Comparison of ENCODE assay signal across 30 cellular contexts in genomic region chr1:151455231-151455630, GRCh38. TPM values are rescaled to one million over a fixed set of nuclear protein-coding genes. Genes with fewer than 3 reads are reported as not detected.
DNase-seq lines count a peak whose midpoint lies in the region; ATAC-seq and TF ChIP-seq lines count a peak whose summit lies in the region.
"Had no signal": no experiment of that assay in that cellular context is flagged by ENCODE, and none has a peak within 500 bp of the region (broad histone marks: within the 10 kb centered on the region; RNA-seq: fewer than 3 reads in every experiment).

No MANE protein-coding gene starts in this region.

- no peaks in the 10 kb centered on the region for H3K27me3 ChIP-seq in parathyroid adenoma (ENCODE audit: control insufficient read depth, insufficient read depth, low read length)
- no peaks in the 10 kb centered on the region for H3K27me3 ChIP-seq in testis
- H3K27me3 ChIP-seq: body of pancreas, ovary, thyroid gland had no signal

- CTCF ChIA-PET in activated CD4-positive, alpha-beta T cell treated with anti-CD3 and anti-CD28 coated beads for 36 hours (lab: Charles Lee) = interaction anchor here (1.0 to 1.1 kb wide), 2 partner anchors 11 to 20 kb away, joined by 3 to 5 read pairs; no protein-coding TSS in a partner anchor
- CTCF ChIA-PET in HEK293 (lab: Yijun Ruan, JAX) = interaction anchor here (0.6 to 2.9 kb wide), 2 partner anchors 11 to 239 kb away, joined by 3 to 8 read pairs; no protein-coding TSS in a partner anchor
- CTCF ChIA-PET in activated CD8-positive, alpha-beta T cell treated with anti-CD3 and anti-CD28 coated beads for 36 hours (lab: Charles Lee) = interaction anchor here (0.9 to 3.3 kb wide), 4 partner anchors 11 to 279 kb away, joined by 3 to 20 read pairs (median 5); no protein-coding TSS in a partner anchor

- H3K27ac Mint-ChIP-seq in activated CD4-positive, alpha-beta T cell treated with anti-CD3 and anti-CD28 coated beads for 36 hours = peak overlapping the region; percentile 43
- peak overlapping the region; percentile 94 for H3K27ac Mint-ChIP-seq in chondrocyte (ENCODE audit: unreplicated experiment)
- no peak overlapping the region for H3K27ac Mint-ChIP-seq in activated CD8-positive, alpha-beta T cell treated with anti-CD3 and anti-CD28 coated beads for 36 hours
- H3K27ac Mint-ChIP-seq: activated naive CD8-positive, alpha-beta T cell treated with anti-CD3 and anti-CD28 coated beads, Interleukin-2, amount 50 U/mL, for 24 hours; activated T-helper 2 cell treated with anti-CD3 and anti-CD28 coated beads, Interferon-gamma antibody, Interleukin-2, Interleukin-4, amounts not matched to agents 10 μg/mL and 5 μg/mL and 100 μg/mL, durations not matched to agents 14 hours and 24 hours and 36 hours; T-helper 2 cell treated with Interferon-gamma antibody and Interleukin-4, amounts not matched to agents 5 μg/mL and 100 μg/mL, for 36 hours had no signal

- no peaks in the 10 kb centered on the region for H3K9me3 Mint-ChIP-seq in activated CD4-positive, alpha-beta T cell treated with anti-CD3 and anti-CD28 coated beads for 36 hours (ENCODE audit: low read depth)
- no peaks in the 10 kb centered on the region for H3K9me3 Mint-ChIP-seq in chondrocyte (ENCODE audit: low read depth)
- no peaks in the 10 kb centered on the region for H3K9me3 Mint-ChIP-seq in activated CD8-positive, alpha-beta T cell treated with anti-CD3 and anti-CD28 coated beads for 36 hours
- H3K9me3 Mint-ChIP-seq: activated naive CD8-positive, alpha-beta T cell treated with anti-CD3 and anti-CD28 coated beads, Interleukin-2, amount 50 U/mL, for 24 hours; activated T-helper 2 cell treated with anti-CD3 and anti-CD28 coated beads, Interferon-gamma antibody, Interleukin-2, Interleukin-4, amounts not matched to agents 10 μg/mL and 5 μg/mL and 100 μg/mL, durations not matched to agents 14 hours and 24 hours and 36 hours; naive B cell; T-helper 2 cell treated with Interferon-gamma antibody and Interleukin-4, amounts not matched to agents 5 μg/mL and 100 μg/mL, for 36 hours had no signal

- WGBS in testis, 2 donors = 29 to 37% methylated on average over 2 of the region's 2 CpGs

- no peak for DNase-seq in activated CD4-positive, alpha-beta T cell treated with anti-CD3 and anti-CD28 coated beads for 36 hours
- no peak for DNase-seq in activated CD4-positive, alpha-beta T cell treated with anti-CD3 and anti-CD28 coated beads for 1 hour
- DNase-seq in chondrocyte (ENCODE audit: low spot score) = no peak
- DNase-seq in activated CD8-positive, alpha-beta T cell treated with anti-CD3 and anti-CD28 coated beads for 36 hours = no peak
- DNase-seq in NCI-H1930 (lab: John Stamatoyannopoulos, UW) = no peak
- no peak for DNase-seq in testis
- DNase-seq: activated CD4-positive, alpha-beta T cell treated with anti-CD3 and anti-CD28 coated beads, Interleukin-2, amount 50 U/mL, for 1 hour; activated naive CD8-positive, alpha-beta T cell treated with anti-CD3 and anti-CD28 coated beads, Interleukin-2, amount 50 U/mL, for 24 hours; body of pancreas; DMS79 treated with DMSO at 0.1 percent for 48 hours; effector CD8-positive, alpha-beta T cell; erythroblast; foreskin melanocyte; naive B cell; NCI-H1092 treated with DMSO at 0.1 percent for 48 hours; NCI-H2029; NCI-H69; ovary; right cardiac atrium; RPMI8226; stimulated activated naive CD4-positive, alpha-beta T cell treated with Interleukin-2 at 50 U/mL for 16 hours; thyroid gland had no signal

- POLR2A ChIA-PET in activated CD4-positive, alpha-beta T cell treated with anti-CD3 and anti-CD28 coated beads for 36 hours (lab: Charles Lee) = no interaction called here
- POLR2A ChIA-PET in HEK293 (lab: Yijun Ruan, JAX) = interaction anchor here (0.7 to 1.0 kb wide), 3 partner anchors 10 to 66 kb away, joined by 3 to 6 read pairs (median 3); no protein-coding TSS in a partner anchor
- POLR2A ChIA-PET in activated CD8-positive, alpha-beta T cell treated with anti-CD3 and anti-CD28 coated beads for 36 hours (lab: Charles Lee) = interaction anchor here (0.6 kb wide), 1 partner anchor 57 kb away, joined by 3 read pairs; no protein-coding TSS in a partner anchor

- peaks cover 16% of the 10 kb centered on the region for H3K36me3 Mint-ChIP-seq in activated CD4-positive, alpha-beta T cell treated with anti-CD3 and anti-CD28 coated beads for 36 hours (ENCODE audit: low read depth)
- peaks cover 1% of the 10 kb centered on the region for H3K36me3 Mint-ChIP-seq in chondrocyte (ENCODE audit: low read depth)
- H3K36me3 Mint-ChIP-seq in activated CD8-positive, alpha-beta T cell treated with anti-CD3 and anti-CD28 coated beads for 36 hours (ENCODE audit: low read depth) = peaks cover 13% of the 10 kb centered on the region

- intact Hi-C loops in activated CD4-positive, alpha-beta T cell treated with anti-CD3 and anti-CD28 coated beads for 36 hours (cut with DNase I, micrococcal nuclease) = loop anchor here in 1 of 2 experiments (5.0 kb wide), 2 partner anchors 382 to 452 kb away; partner anchors contain the start of genes C2CD4D and THEM4
- intact Hi-C loops in activated CD8-positive, alpha-beta T cell treated with anti-CD3 and anti-CD28 coated beads for 36 hours (cut with micrococcal nuclease) = no loop called here
- intact Hi-C loops in testis (cut with DNase I; ENCODE audit: low total_unique reads) = no loop called here

- no peak overlapping the region for H3K27ac ChIP-seq in HEK293 (ENCODE audit: extremely low read depth, low read depth, low read length)
- H3K27ac ChIP-seq in parathyroid adenoma = peak overlapping the region; percentile 1
- peak overlapping the region in 1 of 2 donors; percentile 53 for H3K27ac ChIP-seq in testis
- H3K27ac ChIP-seq: 22Rv1, ovary, thyroid gland, VCaP had no signal

- no peak for TF ChIP-seq CTCF in HEK293 (tag by site-specific recombination; IDR thresholded peaks at IDR 0.05)
- TF ChIP-seq CTCF in chondrocyte (IDR thresholded peaks at IDR 0.05) = no peak
- TF ChIP-seq CTCF in parathyroid adenoma (IDR thresholded peaks at IDR 0.05) = no peak
- TF ChIP-seq CTCF in activated CD8-positive, alpha-beta T cell treated with anti-CD3 and anti-CD28 coated beads for 36 hours (IDR thresholded peaks at IDR 0.05) = no peak
- TF ChIP-seq CTCF in testis (IDR thresholded peaks at IDR 0.05) = no peak

- H3K79me2 ChIP-seq in parathyroid adenoma = peaks cover 21% of the 10 kb centered on the region

- no peak for TF ChIP-seq POLR2A in testis (IDR thresholded peaks at IDR 0.05)

- H3K36me3 ChIP-seq in HEK293 (ENCODE audit: control insufficient read depth in 2 of 2, insufficient read depth in 1 of 2, low read length in 2 of 2) = peaks cover 0 to 3% of the 10 kb centered on the region in 2 experiments; a peak in 2 of 3 replicates
- no peaks in the 10 kb centered on the region for H3K36me3 ChIP-seq in parathyroid adenoma (ENCODE audit: control insufficient read depth, insufficient read depth, low read length)
- no peaks in the 10 kb centered on the region for H3K36me3 ChIP-seq in testis (ENCODE audit: low read depth, missing control alignments)
- H3K36me3 ChIP-seq: ovary, thyroid gland had no signal

- no peak for ATAC-seq in activated CD4-positive, alpha-beta T cell treated with anti-CD3 and anti-CD28 coated beads for 36 hours
- no peak for ATAC-seq in activated CD8-positive, alpha-beta T cell treated with anti-CD3 and anti-CD28 coated beads for 36 hours
- ATAC-seq: activated naive CD8-positive, alpha-beta T cell treated with anti-CD3 and anti-CD28 coated beads, Interleukin-2, amount 50 U/mL, for 24 hours; body of pancreas; GM12878; left lobe of liver; right cardiac atrium had no signal

- no peak overlapping the region for H3K9ac ChIP-seq in parathyroid adenoma

- no peak overlapping the region for H2AFZ ChIP-seq in parathyroid adenoma

- no peak overlapping the region for H3K4me2 ChIP-seq in parathyroid adenoma (ENCODE audit: low read length)

- no peak overlapping the region for H3K4me3 Mint-ChIP-seq in activated CD4-positive, alpha-beta T cell treated with anti-CD3 and anti-CD28 coated beads for 36 hours
- H3K4me3 Mint-ChIP-seq in chondrocyte (ENCODE audit: unreplicated experiment) = no peak overlapping the region
- H3K4me3 Mint-ChIP-seq in activated CD8-positive, alpha-beta T cell treated with anti-CD3 and anti-CD28 coated beads for 36 hours = no peak overlapping the region
- H3K4me3 Mint-ChIP-seq: activated naive CD8-positive, alpha-beta T cell treated with anti-CD3 and anti-CD28 coated beads, Interleukin-2, amount 50 U/mL, for 24 hours; T-helper 2 cell treated with Interferon-gamma antibody and Interleukin-4, amounts not matched to agents 5 μg/mL and 100 μg/mL, for 36 hours had no signal

- H3K27me3 Mint-ChIP-seq in activated CD4-positive, alpha-beta T cell treated with anti-CD3 and anti-CD28 coated beads for 36 hours = no peaks in the 10 kb centered on the region
- no peaks in the 10 kb centered on the region for H3K27me3 Mint-ChIP-seq in chondrocyte (ENCODE audit: low read depth)
- no peaks in the 10 kb centered on the region for H3K27me3 Mint-ChIP-seq in activated CD8-positive, alpha-beta T cell treated with anti-CD3 and anti-CD28 coated beads for 36 hours
- H3K27me3 Mint-ChIP-seq: naive B cell had no signal

- H3K4me1 ChIP-seq in HEK293 (ENCODE audit: control insufficient read depth, insufficient read depth, low read length) (0 out of 2 replicates have a peak, but pooled peaks cover 2% of the 10 kb centered on the region), parathyroid adenoma (peaks cover 4% of the 10 kb centered on the region), testis (peaks cover 30% of the 10 kb centered on the region)

- no peak overlapping the region for H3K4me3 ChIP-seq in HEK293 (ENCODE audit: low read depth, low read length)
- H3K4me3 ChIP-seq in parathyroid adenoma (ENCODE audit: low read depth, low read length) = no peak overlapping the region
- no peak overlapping the region for H3K4me3 ChIP-seq in testis
- H3K4me3 ChIP-seq: body of pancreas, ovary, thyroid gland had no signal

- H3K4me1 Mint-ChIP-seq in activated CD4-positive, alpha-beta T cell treated with anti-CD3 and anti-CD28 coated beads for 36 hours = peaks cover 29% of the 10 kb centered on the region
- H3K4me1 Mint-ChIP-seq in chondrocyte (ENCODE audit: low read depth) = peaks cover 49% of the 10 kb centered on the region
- peaks cover 34% of the 10 kb centered on the region for H3K4me1 Mint-ChIP-seq in activated CD8-positive, alpha-beta T cell treated with anti-CD3 and anti-CD28 coated beads for 36 hours (ENCODE audit: low read depth)

- H3K9me3 ChIP-seq in HEK293 (ENCODE audit: control insufficient read depth, insufficient read depth, low read depth, low read length) (no peaks in the 10 kb centered on the region), parathyroid adenoma (ENCODE audit: control insufficient read depth, low read length) (no peaks in the 10 kb centered on the region), testis (no peaks in the 10 kb centered on the region)
- H3K9me3 ChIP-seq: body of pancreas, ovary, thyroid gland had no signal

RNA-seq across cellular contexts. Expression of gene POGZ, which starts 4.1 kb away (rescaled TPM):
- total RNA-seq in activated CD4-positive, alpha-beta T cell treated with anti-CD3 and anti-CD28 coated beads for 36 hours = 100 to 1,000 TPM in 1 of 2 experiments, 10 to 100 TPM in 1; 81.3 to 104 TPM
- total RNA-seq in chondrocyte (61.7 to 79.7 TPM (median 65.0 TPM) in 3 replicates), testis (100 to 1,000 TPM; 131 to 137 TPM)
- total RNA-seq in activated CD8-positive, alpha-beta T cell treated with anti-CD3 and anti-CD28 coated beads for 36 hours = 10 to 100 TPM; 69.0 to 70.6 TPM
- polyA plus RNA-seq in testis (ENCODE audit: insufficient read depth, low read depth, low replicate concordance) = 84.3 TPM

RNA-seq across cellular contexts. Expression of gene PSMB4, which starts 55.9 kb away (rescaled TPM):
- 100 to 1,000 TPM; 315 to 351 TPM for total RNA-seq in activated CD4-positive, alpha-beta T cell treated with anti-CD3 and anti-CD28 coated beads for 36 hours
- total RNA-seq in chondrocyte (229 to 257 TPM (median 236 TPM) in 3 replicates), testis (100 to 1,000 TPM; 155 to 186 TPM)
- total RNA-seq in activated CD8-positive, alpha-beta T cell treated with anti-CD3 and anti-CD28 coated beads for 36 hours = 100 to 1,000 TPM; 350 to 353 TPM
- polyA plus RNA-seq in testis (ENCODE audit: insufficient read depth, low read depth, low replicate concordance) = 179 TPM

RNA-seq across cellular contexts. Expression of gene CGN, which starts 56.0 kb away (rescaled TPM):
- 1 to 10 TPM in 1 of 2 experiments, under 1 TPM in 1; 0.67 to 1.4 TPM for total RNA-seq in activated CD4-positive, alpha-beta T cell treated with anti-CD3 and anti-CD28 coated beads for 36 hours
- 0.95 to 1.2 TPM (median 1.0 TPM) in 3 replicates for total RNA-seq in chondrocyte
- 1 to 10 TPM; 1.7 to 1.9 TPM for total RNA-seq in activated CD8-positive, alpha-beta T cell treated with anti-CD3 and anti-CD28 coated beads for 36 hours
- total RNA-seq in testis = 10 to 100 TPM; 25.7 to 31.6 TPM
- polyA plus RNA-seq in testis (ENCODE audit: insufficient read depth, low read depth, low replicate concordance) = 25.9 TPM

Comparison
In these comparisons a context has a peak if more than half of its experiments do, and no peak if none do; other contexts are left out.
1. RNA of gene CGN, which starts 56.0 kb away (total RNA-seq): 25.7 to 31.6 TPM in testis; 1.7 to 1.9 TPM in activated CD8-positive, alpha-beta T cell treated with anti-CD3 and anti-CD28 coated beads for 36 hours, 0.67 to 1.4 TPM in activated CD4-positive, alpha-beta T cell treated with anti-CD3 and anti-CD28 coated beads for 36 hours and 0.95 to 1.2 TPM in chondrocyte; every median in the first group is over 4 times any median in the second.